23 cellular contexts compared by ENCODE assay signal in the genomic region with DNA sequence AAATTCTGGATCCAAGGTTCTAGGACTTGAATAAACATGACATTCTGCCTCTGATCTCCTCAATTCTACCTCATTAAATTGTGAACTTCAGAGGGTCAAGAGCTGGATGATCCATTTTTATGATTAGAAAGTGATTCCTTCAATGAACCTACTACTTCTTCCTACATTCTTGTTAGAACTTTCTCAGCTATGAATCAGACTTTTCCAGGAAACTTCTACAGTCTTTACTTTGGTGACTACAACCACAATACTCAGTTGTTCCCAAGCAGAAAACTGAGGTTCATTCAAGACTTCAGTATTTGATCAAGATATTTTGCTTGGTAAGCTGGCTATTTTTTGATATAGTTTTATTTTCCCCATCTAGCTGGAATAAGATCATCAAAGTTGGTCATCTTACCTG. TPM values are rescaled to one million over a fixed set of nuclear protein-coding genes. Genes with fewer than 3 reads are reported as not detected.
A peak's percentile ranks its signal among the peaks of the same experiment; 100 is the strongest.
DNase-seq lines count a peak whose midpoint lies in the region; ATAC-seq, FAIRE-seq and TF ChIP-seq lines count a peak whose summit lies in the region.
"Had no signal": no experiment of that assay in that cellular context is flagged by ENCODE, and none has a peak within 500 bp of the region (broad histone marks: within the 10 kb centered on the region; RNA-seq: fewer than 3 reads in every experiment).

No MANE protein-coding gene starts in this region.

- CTCF ChIA-PET in activated CD8-positive, alpha-beta memory T cell treated with anti-CD3 and anti-CD28 coated beads, Interleukin-2, amount 10 ng/mL, durations not matched to agents 7 days and 5 days (lab: Charles Lee): no interaction called here

- H3K4me2 ChIP-seq in GM23338: no peak overlapping the region

- H3K27ac ChIP-seq in GM23338 (ENCODE audit: low read depth): no peak overlapping the region
- H3K27ac ChIP-seq: cardiac muscle cell, prostate gland, WERI-Rb-1 had no signal

- no peak for DNase-seq in activated CD8-positive, alpha-beta memory T cell treated with anti-CD3 and anti-CD28 coated beads, Interleukin-2, amount 10 ng/mL, durations not matched to agents 7 days and 5 days
- no peak for DNase-seq in activated CD8-positive, alpha-beta memory T cell treated with anti-CD3 and anti-CD28 coated beads, Interleukin-2, amount 50 U/mL, for 48 hours
- DNase-seq in GM23338 (ENCODE audit: low spot score) (no peak), bronchial epithelial cell (ENCODE audit: low read depth) (peak; percentile 58), NCI-H187 (lab: John Stamatoyannopoulos, UW) (no peak)
- no peak for DNase-seq in natural killer cell treated with Interleukin-12 subunit alpha and Interleukin-12 subunit beta and Interleukin-15 and Interleukin-18, amount 100 ng/mL, for 72 hours (ENCODE audit: low spot score)
- DNase-seq: activated effector memory CD4-positive, alpha-beta T cell treated with Interleukin-2 at 50 U/mL for 16 hours; amygdala; C1 segment of cervical spinal cord; GDM1; hippocampal formation; KG1; NCI-H1436 treated with DMSO at 0.1 percent for 48 hours; NCI-H526 treated with DMSO at 0.1 percent for 48 hours; WERI-Rb-1 had no signal

- H3K36me3 ChIP-seq in GM23338 (ENCODE audit: insufficient read depth) (no peaks in the 10 kb centered on the region), bronchial epithelial cell (ENCODE audit: control insufficient read depth, insufficient read depth, low read length) (no peaks in the 10 kb centered on the region)
- H3K36me3 ChIP-seq: cardiac muscle cell, prostate gland, WERI-Rb-1 had no signal

- peaks cover 4% of the 10 kb centered on the region for H3K9me3 Mint-ChIP-seq in activated CD8-positive, alpha-beta memory T cell treated with anti-CD3 and anti-CD28 coated beads, Interleukin-2, amount 10 ng/mL, durations not matched to agents 7 days and 5 days (ENCODE audit: low read depth)
- no peaks in the 10 kb centered on the region; the same call in 2 of the 3 replicates for H3K9me3 Mint-ChIP-seq in GM23338
- peaks cover 3% of the 10 kb centered on the region for H3K9me3 Mint-ChIP-seq in natural killer cell treated with Interleukin-12 subunit alpha and Interleukin-12 subunit beta and Interleukin-15 and Interleukin-18, amount 100 ng/mL, for 72 hours
- H3K9me3 Mint-ChIP-seq: dendritic cell treated with granulocyte-macrophage colony-stimulating factor and Interleukin-4, amounts not matched to agents 40 ng/mL and 50 ng/mL, for 4 days had no signal

- H2AFZ ChIP-seq in GM23338: peak overlapping the region; percentile 88; the same call in 1 of the 2 replicates

- H3K27me3 ChIP-seq in GM23338 (ENCODE audit: insufficient read depth): no peaks in the 10 kb centered on the region
- H3K27me3 ChIP-seq in bronchial epithelial cell (ENCODE audit: control insufficient read depth, insufficient read depth, low read length): no peaks in the 10 kb centered on the region
- H3K27me3 ChIP-seq: cardiac muscle cell had no signal

- H3K36me3 Mint-ChIP-seq in activated CD8-positive, alpha-beta memory T cell treated with anti-CD3 and anti-CD28 coated beads, Interleukin-2, amount 10 ng/mL, durations not matched to agents 7 days and 5 days: peaks cover 28% of the 10 kb centered on the region
- no peaks in the 10 kb centered on the region for H3K36me3 Mint-ChIP-seq in GM23338 (ENCODE audit: low read depth)
- peaks cover 28% of the 10 kb centered on the region for H3K36me3 Mint-ChIP-seq in natural killer cell treated with Interleukin-12 subunit alpha and Interleukin-12 subunit beta and Interleukin-15 and Interleukin-18, amount 100 ng/mL, for 72 hours

- 0 out of 2 replicates have a peak, but pooled peaks cover 7% of the 10 kb centered on the region for H3K9me2 ChIP-seq in GM23338 (ENCODE audit: insufficient read depth)

- H3K27me3 Mint-ChIP-seq in activated CD8-positive, alpha-beta memory T cell treated with anti-CD3 and anti-CD28 coated beads, Interleukin-2, amount 10 ng/mL, durations not matched to agents 7 days and 5 days: no peaks in the 10 kb centered on the region
- peaks cover 8% of the 10 kb centered on the region for H3K27me3 Mint-ChIP-seq in GM23338 (ENCODE audit: insufficient read depth, low read depth, poor library complexity)
- no peaks in the 10 kb centered on the region for H3K27me3 Mint-ChIP-seq in natural killer cell treated with Interleukin-12 subunit alpha and Interleukin-12 subunit beta and Interleukin-15 and Interleukin-18, amount 100 ng/mL, for 72 hours

- no peaks in the 10 kb centered on the region for H3K4me1 ChIP-seq in GM23338 (ENCODE audit: insufficient read depth)
- H3K4me1 ChIP-seq: prostate gland had no signal

- H3K4me3 Mint-ChIP-seq in activated CD8-positive, alpha-beta memory T cell treated with anti-CD3 and anti-CD28 coated beads, Interleukin-2, amount 10 ng/mL, durations not matched to agents 7 days and 5 days: no peak overlapping the region
- H3K4me3 Mint-ChIP-seq in GM23338: no peak overlapping the region
- H3K4me3 Mint-ChIP-seq in natural killer cell treated with Interleukin-12 subunit alpha and Interleukin-12 subunit beta and Interleukin-15 and Interleukin-18, amount 100 ng/mL, for 72 hours: peak overlapping the region; percentile 80
- H3K4me3 Mint-ChIP-seq: dendritic cell treated with granulocyte-macrophage colony-stimulating factor and Interleukin-4, amounts not matched to agents 40 ng/mL and 50 ng/mL, for 4 days had no signal

- no peaks in the 10 kb centered on the region for H3F3A ChIP-seq in GM23338 (replicated peaks; ENCODE audit: low read depth)

- H3K4me3 ChIP-seq in GM23338: no peak overlapping the region
- H3K4me3 ChIP-seq in bronchial epithelial cell (ENCODE audit: low read depth, low read length): no peak overlapping the region
- H3K4me3 ChIP-seq: cardiac muscle cell, prostate gland had no signal

- H4K20me1 ChIP-seq in GM23338 (replicated peaks; ENCODE audit: insufficient read depth): no peaks in the 10 kb centered on the region

- no peaks in the 10 kb centered on the region for H3K79me2 ChIP-seq in GM23338 (replicated peaks; ENCODE audit: insufficient read depth)

- H3K4me1 Mint-ChIP-seq in activated CD8-positive, alpha-beta memory T cell treated with anti-CD3 and anti-CD28 coated beads, Interleukin-2, amount 10 ng/mL, durations not matched to agents 7 days and 5 days: peaks cover 100% of the 10 kb centered on the region
- peaks cover 9% of the 10 kb centered on the region for H3K4me1 Mint-ChIP-seq in GM23338
- H3K4me1 Mint-ChIP-seq in natural killer cell treated with Interleukin-12 subunit alpha and Interleukin-12 subunit beta and Interleukin-15 and Interleukin-18, amount 100 ng/mL, for 72 hours (ENCODE audit: low read depth in 2 of 2): peaks cover 92 to 100% of the 10 kb centered on the region in 2 donors

- ATAC-seq in activated CD8-positive, alpha-beta memory T cell treated with anti-CD3 and anti-CD28 coated beads, Interleukin-2, amount 10 ng/mL, durations not matched to agents 7 days and 5 days: no peak
- ATAC-seq in GM23338 (no peak), GM18511 (IDR thresholded peaks at IDR 0.05; ENCODE audit: unreplicated experiment) (no peak), HG02840 (IDR thresholded peaks at IDR 0.05; ENCODE audit: low FRiP score, unreplicated experiment) (no peak)
- no peak for ATAC-seq in natural killer cell treated with Interleukin-12 subunit alpha and Interleukin-12 subunit beta and Interleukin-15 and Interleukin-18, amount 100 ng/mL, for 72 hours

- TF ChIP-seq CTCF in GM23338 (conservative IDR thresholded peaks at IDR 0.05; ENCODE audit: low read depth in 2 of 2) (no peak), bronchial epithelial cell (IDR thresholded peaks at IDR 0.05; ENCODE audit: insufficient read depth, low read length, severe bottlenecking) (no peak)

- FAIRE-seq in bronchial epithelial cell (lab: Jason Lieb, UNC): no peak
- FAIRE-seq: endothelial cell of umbilical vein, islet of Langerhans, urothelium cell line had no signal

- peak overlapping the region; percentile 44 for H3K27ac Mint-ChIP-seq in activated CD8-positive, alpha-beta memory T cell treated with anti-CD3 and anti-CD28 coated beads, Interleukin-2, amount 10 ng/mL, durations not matched to agents 7 days and 5 days
- no peak overlapping the region for H3K27ac Mint-ChIP-seq in GM23338
- peak overlapping the region; percentile 94 to 96 for H3K27ac Mint-ChIP-seq in natural killer cell treated with Interleukin-12 subunit alpha and Interleukin-12 subunit beta and Interleukin-15 and Interleukin-18, amount 100 ng/mL, for 72 hours
- H3K27ac Mint-ChIP-seq: dendritic cell treated with granulocyte-macrophage colony-stimulating factor and Interleukin-4, amounts not matched to agents 40 ng/mL and 50 ng/mL, for 4 days had no signal

TF ChIP-seq in GM23338, 12 proteins besides CTCF, POLR2A, EP300 and RAD21 (continues in another document):
- TF ChIP-seq POLR2AphosphoS5 (IDR thresholded peaks at IDR 0.05; ENCODE audit: low read depth) (no peak), STAT1 (IDR thresholded peaks at IDR 0.05; ENCODE audit: unreplicated experiment) (no peak)

RNA-seq across cellular contexts. Expression of gene CDC7, which starts 51.4 kb away (rescaled TPM):
- total RNA-seq in activated CD8-positive, alpha-beta memory T cell treated with anti-CD3 and anti-CD28 coated beads, Interleukin-2, amount 10 ng/mL, durations not matched to agents 7 days and 5 days: 10 to 100 TPM; 39.5 to 39.7 TPM
- 43.3 and 44.0 TPM in 2 replicates for total RNA-seq in GM23338 (2014; rRNA removed; shearing (Covaris generic))
- 19.0 and 26.6 TPM in 2 replicates for polyA plus RNA-seq in GM23338 (2016; fragmentation: Nextera tagmentation; extraction: Ambion mirVana)
- 0.64 and 2.1 TPM in 2 replicates for total RNA-seq in bronchial epithelial cell
- 10 to 100 TPM; 16.1 to 35.8 TPM for total RNA-seq in natural killer cell treated with Interleukin-12 subunit alpha and Interleukin-12 subunit beta and Interleukin-15 and Interleukin-18, amount 100 ng/mL, for 72 hours
